ENCODE assay signal across 10 cellular contexts in genomic region chr4:57103051-57103450, GRCh38. TPM values are rescaled to one million over a fixed set of nuclear protein-coding genes. Genes with fewer than 3 reads are reported as not detected.
DNase-seq lines count a peak whose midpoint lies in the region; ATAC-seq and TF ChIP-seq lines count a peak whose summit lies in the region.
"Had no signal": no experiment of that assay in that cellular context is flagged by ENCODE, and none has a peak within 500 bp of the region (broad histone marks: within the 10 kb centered on the region; RNA-seq: fewer than 3 reads in every experiment).

No MANE protein-coding gene starts in this region.

- TF ChIP-seq CTCF in epithelial cell of proximal tubule (conservative IDR thresholded peaks at IDR 0.05; ENCODE audit: low read depth, low read length) = no peak
- no peak for TF ChIP-seq CTCF in transverse colon (IDR thresholded peaks at IDR 0.05)

- H3K9me3 Mint-ChIP-seq in activated naive CD4-positive, alpha-beta T cell treated with anti-CD3 and anti-CD28 coated beads, Interleukin-2, amount 50 U/mL, for 72 hours = no peaks in the 10 kb centered on the region

- no peak for TF ChIP-seq EP300 in transverse colon (IDR thresholded peaks at IDR 0.05; ENCODE audit: low read depth)

- intact Hi-C loops in transverse colon (cut with DNase I; ENCODE audit: low total_unique reads) = no loop called here

- 52 to 78% methylated on average over 2 of the region's 4 CpGs for WGBS in mesodermal cell (ENCODE audit: insufficient coverage in 2 of 2), 2 experiments
- WGBS in transverse colon (ENCODE audit: low coverage in 1 of 2), 2 donors = 76 to 89% methylated on average over 3 to 4 of the region's 4 CpGs

- H3K36me3 Mint-ChIP-seq in activated naive CD4-positive, alpha-beta T cell treated with anti-CD3 and anti-CD28 coated beads, Interleukin-2, amount 50 U/mL, for 72 hours = no peaks in the 10 kb centered on the region

- H3K27ac Mint-ChIP-seq in activated naive CD4-positive, alpha-beta T cell treated with anti-CD3 and anti-CD28 coated beads, Interleukin-2, amount 50 U/mL, for 72 hours = no peak overlapping the region

- in situ Hi-C loops in transverse colon (cut with MboI; ENCODE audit: low pct_ligation_motif_present in 1 of 4, low pct_unique_long_range_greater_than_20kb in 1 of 4, low sequenced_read_pairs in 3 of 4) = no loop called here

- H3K27ac ChIP-seq in SJSA1 (peak overlapping the region; percentile 85), mesodermal cell (ENCODE audit: low read depth, low read length, severe bottlenecking) (peak overlapping the region; percentile 60), transverse colon (peak overlapping the region; percentile 79 to 88 (median 83))

- no peak for ATAC-seq in activated naive CD4-positive, alpha-beta T cell treated with anti-CD3 and anti-CD28 coated beads, Interleukin-2, amount 50 U/mL, for 72 hours

- H3K4me1 ChIP-seq in SJSA1 (replicated peaks) = peaks cover 86% of the 10 kb centered on the region
- peaks cover 56% of the 10 kb centered on the region for H3K4me1 ChIP-seq in mesodermal cell (ENCODE audit: control insufficient read depth, insufficient read depth, low read length, poor library complexity, severe bottlenecking)
- peaks cover 9 to 41% (median 19%) of the 10 kb centered on the region in 4 donors for H3K4me1 ChIP-seq in transverse colon

- DNase-seq in SJSA1 (ENCODE audit: low read depth in 1 of 2, low spot score in 2 of 2) (peak in 1 of 2 experiments; percentile 48), epithelial cell of proximal tubule (ENCODE audit: low read depth) (no peak), transverse colon (no peak)
- no peak for DNase-seq in stimulated activated CD4-positive, alpha-beta T cell treated with anti-CD3 and anti-CD28 coated beads, Interleukin-1b, Interleukin-23, amount 100 ng/mL, for 48 hours
- no peak for DNase-seq in activated effector memory CD4-positive, alpha-beta T cell treated with Interleukin-2 at 50 U/mL for 16 hours
- no peak for DNase-seq in activated naive CD4-positive, alpha-beta T cell treated with anti-CD3 and anti-CD28 coated beads, Interleukin-2, amount 50 U/mL, for 72 hours (ENCODE audit: low spot score in 2 of 2)
- DNase-seq: DMS79, NCI-H526, T-helper 1 cell had no signal

- H3K27me3 ChIP-seq in SJSA1 (replicated peaks) (no peaks in the 10 kb centered on the region), transverse colon (peaks cover 1% of the 10 kb centered on the region)

- peaks cover 75% of the 10 kb centered on the region for H3K36me3 ChIP-seq in SJSA1
- peaks cover 46% of the 10 kb centered on the region for H3K36me3 ChIP-seq in mesodermal cell (ENCODE audit: control insufficient read depth, insufficient read depth, low read length)
- H3K36me3 ChIP-seq in transverse colon = no peaks in the 10 kb centered on the region

- no peaks in the 10 kb centered on the region for H3K9me3 ChIP-seq in SJSA1 (replicated peaks)
- no peaks in the 10 kb centered on the region for H3K9me3 ChIP-seq in mesodermal cell (ENCODE audit: control insufficient read depth, low read length)
- no peaks in the 10 kb centered on the region for H3K9me3 ChIP-seq in transverse colon

- TF ChIP-seq POLR2A in transverse colon (IDR thresholded peaks at IDR 0.05) = no peak

- H3K4me3 ChIP-seq in SJSA1 (no peak overlapping the region), epithelial cell of proximal tubule (ENCODE audit: low read depth, low read length) (peak overlapping the region; percentile 27), mesodermal cell (ENCODE audit: extremely low read depth, insufficient read depth, low read length, poor library complexity, severe bottlenecking) (no peak overlapping the region), transverse colon (no peak overlapping the region)

RNA-seq across cellular contexts. Expression of gene IGFBP7, which starts 7.1 kb away (rescaled TPM):
- total RNA-seq in SJSA1 (2014; rRNA removed; shearing (Covaris generic)) = 1,151 and 1,739 TPM in 2 replicates
- 609 and 1,471 TPM in 2 replicates for total RNA-seq in epithelial cell of proximal tubule
- 343 TPM for polyA plus RNA-seq in mesodermal cell (2013, experiment 1 of 2)
- polyA plus RNA-seq in mesodermal cell (2013, experiment 2 of 2) = 351 TPM
- 100 to 1,000 TPM in 3 of 4 donors, 10 to 100 TPM in 1; 96.1 to 646 (median 126) TPM for total RNA-seq in transverse colon
- under 1 TPM in 1 of 2 donors, not detected in 1; 0.32 TPM for total RNA-seq in activated naive CD4-positive, alpha-beta T cell treated with anti-CD3 and anti-CD28 coated beads, Interleukin-2, amount 50 U/mL, for 72 hours

Comparison
In these comparisons a context has a peak if more than half of its experiments do, and no peak if none do; other contexts are left out.
1. RNA of gene IGFBP7, which starts 7.1 kb away (total RNA-seq): 609 to 1,471 TPM in epithelial cell of proximal tubule, 1,151 to 1,739 TPM in SJSA1 and 96.1 to 646 TPM in transverse colon; 0.32 TPM in activated naive CD4-positive, alpha-beta T cell treated with anti-CD3 and anti-CD28 coated beads, Interleukin-2, amount 50 U/mL, for 72 hours; every median in the first group is over 10 times any median in the second.
2. Peak in every context shown above with its lines, with median percentiles within 50 percentile points of each other: H3K27ac ChIP-seq.